18 cellular contexts compared by ENCODE assay signal in the genomic region with DNA sequence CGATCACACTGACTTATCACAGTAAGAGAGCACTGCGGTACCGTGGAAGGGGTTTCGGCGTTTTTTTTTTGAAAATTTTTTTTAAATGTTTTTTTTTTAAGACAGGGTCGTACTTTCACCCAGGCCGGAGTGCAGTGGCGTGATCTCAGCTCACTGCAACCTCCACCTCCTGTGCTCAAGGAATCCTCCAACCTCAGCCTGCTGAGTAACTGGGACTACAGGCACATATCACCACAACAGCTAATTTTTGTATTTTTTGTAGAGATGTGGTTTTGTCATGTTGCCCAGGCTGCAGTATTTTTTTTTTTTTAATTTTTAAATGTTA.
"Had no signal": no experiment of that assay in that cellular context is flagged by ENCODE, and none has a peak within 500 bp of the region (broad histone marks: within the 10 kb centered on the region; RNA-seq: fewer than 3 reads in every experiment).

No MANE protein-coding gene starts in this region.

- DNase-seq: activated CD4-positive, alpha-beta T cell treated with anti-CD3 and anti-CD28 coated beads, Interleukin-2, amount 50 U/mL, for 48 hours; activated T-cell treated with anti-CD3 and anti-CD28 coated beads, Interleukin-2, amount 50 U/mL, for 48 hours; adrenal gland; effector CD8-positive, alpha-beta T cell; gastrocnemius medialis; head of caudate nucleus; mesendoderm; naive thymus-derived CD4-positive, alpha-beta T cell; SHP77 treated with DMSO at 0.1 percent for 48 hours; T-cell; upper lobe of right lung had no signal

- H3K27me3 Mint-ChIP-seq: dendritic cell treated with granulocyte-macrophage colony-stimulating factor and Interleukin-4, amounts not matched to agents 40 ng/mL and 50 ng/mL, for 4 days; naive thymus-derived CD4-positive, alpha-beta T cell; T-cell had no signal

- H3K4me3 ChIP-seq: adrenal gland, gastrocnemius medialis, neural progenitor cell, skin epidermis, upper lobe of right lung had no signal

- H3K9me3 Mint-ChIP-seq: dendritic cell treated with granulocyte-macrophage colony-stimulating factor and Interleukin-4, amounts not matched to agents 40 ng/mL and 50 ng/mL, for 4 days; naive thymus-derived CD4-positive, alpha-beta T cell; neural progenitor cell; T-cell had no signal

- H3K27ac ChIP-seq: adrenal gland, neural progenitor cell, skin epidermis, upper lobe of right lung had no signal

- H3K36me3 ChIP-seq: gastrocnemius medialis had no signal

- H3K9me3 ChIP-seq: adrenal gland, gastrocnemius medialis, upper lobe of right lung had no signal

- H3K4me3 Mint-ChIP-seq: dendritic cell treated with granulocyte-macrophage colony-stimulating factor and Interleukin-4, amounts not matched to agents 40 ng/mL and 50 ng/mL, for 4 days; naive thymus-derived CD4-positive, alpha-beta T cell; neural progenitor cell; T-cell had no signal

- ATAC-seq: activated CD4-positive, CD25-positive, alpha-beta regulatory T cell treated with anti-CD3 and anti-CD28 coated beads, Interleukin-2, amount 50 U/mL, for 24 hours; esophagus mucosa; naive thymus-derived CD4-positive, alpha-beta T cell; SK-N-SH treated with all-trans-retinoic acid at 6 μM for 48 hours; T-cell; upper lobe of right lung had no signal

- H3K27me3 ChIP-seq: adrenal gland, gastrocnemius medialis, neural progenitor cell, upper lobe of right lung had no signal

- H3K4me1 ChIP-seq: adrenal gland, gastrocnemius medialis, upper lobe of right lung had no signal

- H3K27ac Mint-ChIP-seq: dendritic cell treated with granulocyte-macrophage colony-stimulating factor and Interleukin-4, amounts not matched to agents 40 ng/mL and 50 ng/mL, for 4 days; neural progenitor cell; progenitor cell of endocrine pancreas; T-cell had no signal
